In genomic region chr21:44940116-44940631, GRCh38 we compare ENCODE assay signal across 8 cellular contexts. TPM values are rescaled to one million over a fixed set of nuclear protein-coding genes. Genes with fewer than 3 reads are reported as not detected.
A peak's percentile ranks its signal among the peaks of the same experiment; 100 is the strongest.
DNase-seq lines count a peak whose midpoint lies in the region; ATAC-seq lines count a peak whose summit lies in the region.

No MANE protein-coding gene starts in this region.

- no peak for DNase-seq in activated naive CD4-positive, alpha-beta T cell treated with anti-CD3 and anti-CD28 coated beads, Interleukin-2, amount 10 ng/mL, durations not matched to agents 7 days and 5 days
- DNase-seq in activated naive CD4-positive, alpha-beta T cell (lab: John Stamatoyannopoulos, UW): no peak
- no peak for DNase-seq in activated T-helper 2 cell treated with anti-CD3 and anti-CD28 coated beads, Interferon-gamma antibody, Interleukin-2, Interleukin-4, amounts not matched to agents 10 μg/mL and 5 μg/mL and 100 μg/mL, durations not matched to agents 14 hours and 24 hours and 36 hours (ENCODE audit: low spot score)
- DNase-seq in stimulated activated naive B cell treated with anti-CD40 and anti-IgM and Interleukin-4, amounts not matched to agents 10 μg/mL and 1 μg/mL and 100 μg/mL, for 72 hours: no peak
- no peak for DNase-seq in occipital lobe (lab: John Stamatoyannopoulos, UW)
- no peak for DNase-seq in NCI-H345 (lab: John Stamatoyannopoulos, UW)

- CTCF ChIA-PET in activated naive CD4-positive, alpha-beta T cell treated with anti-CD3 and anti-CD28 coated beads, Interleukin-2, amount 10 ng/mL, durations not matched to agents 7 days and 5 days (lab: Charles Lee): interaction anchor here (1.0 to 1.4 kb wide), 3 partner anchors 13 to 188 kb away, joined by 4 read pairs; no protein-coding TSS in a partner anchor

- no peaks in the 10 kb centered on the region for H3K9me3 Mint-ChIP-seq in activated naive CD4-positive, alpha-beta T cell treated with anti-CD3 and anti-CD28 coated beads, Interleukin-2, amount 10 ng/mL, durations not matched to agents 7 days and 5 days
- no peaks in the 10 kb centered on the region for H3K9me3 Mint-ChIP-seq in activated T-helper 2 cell treated with anti-CD3 and anti-CD28 coated beads, Interferon-gamma antibody, Interleukin-2, Interleukin-4, amounts not matched to agents 10 μg/mL and 5 μg/mL and 100 μg/mL, durations not matched to agents 14 hours and 24 hours and 36 hours
- H3K9me3 Mint-ChIP-seq in stimulated activated naive B cell treated with anti-CD40 and anti-IgM and Interleukin-4, amounts not matched to agents 10 μg/mL and 1 μg/mL and 100 μg/mL, for 72 hours: no peaks in the 10 kb centered on the region

- peaks cover 18% of the 10 kb centered on the region for H3K36me3 Mint-ChIP-seq in activated naive CD4-positive, alpha-beta T cell treated with anti-CD3 and anti-CD28 coated beads, Interleukin-2, amount 10 ng/mL, durations not matched to agents 7 days and 5 days
- peaks cover 38% of the 10 kb centered on the region for H3K36me3 Mint-ChIP-seq in activated T-helper 2 cell treated with anti-CD3 and anti-CD28 coated beads, Interferon-gamma antibody, Interleukin-2, Interleukin-4, amounts not matched to agents 10 μg/mL and 5 μg/mL and 100 μg/mL, durations not matched to agents 14 hours and 24 hours and 36 hours (ENCODE audit: low read depth)
- H3K36me3 Mint-ChIP-seq in stimulated activated naive B cell treated with anti-CD40 and anti-IgM and Interleukin-4, amounts not matched to agents 10 μg/mL and 1 μg/mL and 100 μg/mL, for 72 hours: peaks cover 16 to 36% of the 10 kb centered on the region in 2 donors

- H3K27ac Mint-ChIP-seq in activated naive CD4-positive, alpha-beta T cell treated with anti-CD3 and anti-CD28 coated beads, Interleukin-2, amount 10 ng/mL, durations not matched to agents 7 days and 5 days: peak overlapping the region; percentile 0
- H3K27ac Mint-ChIP-seq in activated T-helper 2 cell treated with anti-CD3 and anti-CD28 coated beads, Interferon-gamma antibody, Interleukin-2, Interleukin-4, amounts not matched to agents 10 μg/mL and 5 μg/mL and 100 μg/mL, durations not matched to agents 14 hours and 24 hours and 36 hours: peak overlapping the region; percentile 64
- H3K27ac Mint-ChIP-seq in stimulated activated naive B cell treated with anti-CD40 and anti-IgM and Interleukin-4, amounts not matched to agents 10 μg/mL and 1 μg/mL and 100 μg/mL, for 72 hours: peak overlapping the region; percentile 73

- peak overlapping the region; percentile 84 for H3K4me3 Mint-ChIP-seq in activated naive CD4-positive, alpha-beta T cell treated with anti-CD3 and anti-CD28 coated beads, Interleukin-2, amount 10 ng/mL, durations not matched to agents 7 days and 5 days
- H3K4me3 Mint-ChIP-seq in activated T-helper 2 cell treated with anti-CD3 and anti-CD28 coated beads, Interferon-gamma antibody, Interleukin-2, Interleukin-4, amounts not matched to agents 10 μg/mL and 5 μg/mL and 100 μg/mL, durations not matched to agents 14 hours and 24 hours and 36 hours (ENCODE audit: low read depth): peak overlapping the region; percentile 86
- peak overlapping the region; percentile 89 to 93 for H3K4me3 Mint-ChIP-seq in stimulated activated naive B cell treated with anti-CD40 and anti-IgM and Interleukin-4, amounts not matched to agents 10 μg/mL and 1 μg/mL and 100 μg/mL, for 72 hours

- H3K4me1 Mint-ChIP-seq in activated naive CD4-positive, alpha-beta T cell treated with anti-CD3 and anti-CD28 coated beads, Interleukin-2, amount 10 ng/mL, durations not matched to agents 7 days and 5 days: peaks cover 48% of the 10 kb centered on the region
- peaks cover 36% of the 10 kb centered on the region for H3K4me1 Mint-ChIP-seq in activated T-helper 2 cell treated with anti-CD3 and anti-CD28 coated beads, Interferon-gamma antibody, Interleukin-2, Interleukin-4, amounts not matched to agents 10 μg/mL and 5 μg/mL and 100 μg/mL, durations not matched to agents 14 hours and 24 hours and 36 hours (ENCODE audit: low read depth)
- H3K4me1 Mint-ChIP-seq in stimulated activated naive B cell treated with anti-CD40 and anti-IgM and Interleukin-4, amounts not matched to agents 10 μg/mL and 1 μg/mL and 100 μg/mL, for 72 hours: peaks cover 45 to 60% of the 10 kb centered on the region in 2 donors

- intact Hi-C loops in activated T-helper 2 cell treated with anti-CD3 and anti-CD28 coated beads, Interferon-gamma antibody, Interleukin-2, Interleukin-4, amounts not matched to agents 10 μg/mL and 5 μg/mL and 100 μg/mL, durations not matched to agents 14 hours and 24 hours and 36 hours (cut with micrococcal nuclease): no loop called here

- peak overlapping the region; percentile 71 for H3K4me3 ChIP-seq in iPS-11a (ENCODE audit: low read depth, low read length)

- ATAC-seq in HG03432 (IDR thresholded peaks at IDR 0.05; ENCODE audit: unreplicated experiment): peak; percentile 45
- ATAC-seq in stimulated activated naive B cell treated with anti-CD40 and anti-IgM and Interleukin-4, amounts not matched to agents 10 μg/mL and 1 μg/mL and 100 μg/mL, for 72 hours (replicated peaks): peak; percentile 51 to 53

- no peaks in the 10 kb centered on the region for H3K27me3 Mint-ChIP-seq in activated naive CD4-positive, alpha-beta T cell treated with anti-CD3 and anti-CD28 coated beads, Interleukin-2, amount 10 ng/mL, durations not matched to agents 7 days and 5 days
- no peaks in the 10 kb centered on the region for H3K27me3 Mint-ChIP-seq in activated T-helper 2 cell treated with anti-CD3 and anti-CD28 coated beads, Interferon-gamma antibody, Interleukin-2, Interleukin-4, amounts not matched to agents 10 μg/mL and 5 μg/mL and 100 μg/mL, durations not matched to agents 14 hours and 24 hours and 36 hours (ENCODE audit: low read depth)
- no peaks in the 10 kb centered on the region for H3K27me3 Mint-ChIP-seq in stimulated activated naive B cell treated with anti-CD40 and anti-IgM and Interleukin-4, amounts not matched to agents 10 μg/mL and 1 μg/mL and 100 μg/mL, for 72 hours

RNA-seq across cellular contexts. Expression of gene SLX9, which starts 0.3 kb away (rescaled TPM):
- 65.8 and 72.6 TPM in 2 replicates for total RNA-seq in activated T-helper 2 cell treated with anti-CD3 and anti-CD28 coated beads, Interferon-gamma antibody, Interleukin-2, Interleukin-4, amounts not matched to agents 10 μg/mL and 5 μg/mL and 100 μg/mL, durations not matched to agents 14 hours and 24 hours and 36 hours
- total RNA-seq in occipital lobe: 6.1 TPM

RNA-seq across cellular contexts. Expression of gene ITGB2, which starts 19.5 kb away (rescaled TPM):
- 210 and 212 TPM in 2 replicates for total RNA-seq in activated T-helper 2 cell treated with anti-CD3 and anti-CD28 coated beads, Interferon-gamma antibody, Interleukin-2, Interleukin-4, amounts not matched to agents 10 μg/mL and 5 μg/mL and 100 μg/mL, durations not matched to agents 14 hours and 24 hours and 36 hours
- 9.2 TPM for total RNA-seq in occipital lobe

Comparison
In these comparisons a context has a peak if more than half of its experiments do, and no peak if none do; other contexts are left out.
1. H3K27ac Mint-ChIP-seq: peak in every context shown above with its lines; median percentile 73 in stimulated activated naive B cell treated with anti-CD40 and anti-IgM and Interleukin-4, amounts not matched to agents 10 μg/mL and 1 μg/mL and 100 μg/mL, for 72 hours; 64 in activated T-helper 2 cell treated with anti-CD3 and anti-CD28 coated beads, Interferon-gamma antibody, Interleukin-2, Interleukin-4, amounts not matched to agents 10 μg/mL and 5 μg/mL and 100 μg/mL, durations not matched to agents 14 hours and 24 hours and 36 hours; 0 in activated naive CD4-positive, alpha-beta T cell treated with anti-CD3 and anti-CD28 coated beads, Interleukin-2, amount 10 ng/mL, durations not matched to agents 7 days and 5 days.
2. RNA of gene ITGB2, which starts 19.5 kb away (total RNA-seq): 210 to 212 TPM in activated T-helper 2 cell treated with anti-CD3 and anti-CD28 coated beads, Interferon-gamma antibody, Interleukin-2, Interleukin-4, amounts not matched to agents 10 μg/mL and 5 μg/mL and 100 μg/mL, durations not matched to agents 14 hours and 24 hours and 36 hours; 9.2 TPM in occipital lobe (single experiment); every median in the first group is over 10 times any median in the second.
3. Peak in every context shown above with its lines, with median percentiles within 50 percentile points of each other: H3K4me3 Mint-ChIP-seq.